In the genomic region with DNA sequence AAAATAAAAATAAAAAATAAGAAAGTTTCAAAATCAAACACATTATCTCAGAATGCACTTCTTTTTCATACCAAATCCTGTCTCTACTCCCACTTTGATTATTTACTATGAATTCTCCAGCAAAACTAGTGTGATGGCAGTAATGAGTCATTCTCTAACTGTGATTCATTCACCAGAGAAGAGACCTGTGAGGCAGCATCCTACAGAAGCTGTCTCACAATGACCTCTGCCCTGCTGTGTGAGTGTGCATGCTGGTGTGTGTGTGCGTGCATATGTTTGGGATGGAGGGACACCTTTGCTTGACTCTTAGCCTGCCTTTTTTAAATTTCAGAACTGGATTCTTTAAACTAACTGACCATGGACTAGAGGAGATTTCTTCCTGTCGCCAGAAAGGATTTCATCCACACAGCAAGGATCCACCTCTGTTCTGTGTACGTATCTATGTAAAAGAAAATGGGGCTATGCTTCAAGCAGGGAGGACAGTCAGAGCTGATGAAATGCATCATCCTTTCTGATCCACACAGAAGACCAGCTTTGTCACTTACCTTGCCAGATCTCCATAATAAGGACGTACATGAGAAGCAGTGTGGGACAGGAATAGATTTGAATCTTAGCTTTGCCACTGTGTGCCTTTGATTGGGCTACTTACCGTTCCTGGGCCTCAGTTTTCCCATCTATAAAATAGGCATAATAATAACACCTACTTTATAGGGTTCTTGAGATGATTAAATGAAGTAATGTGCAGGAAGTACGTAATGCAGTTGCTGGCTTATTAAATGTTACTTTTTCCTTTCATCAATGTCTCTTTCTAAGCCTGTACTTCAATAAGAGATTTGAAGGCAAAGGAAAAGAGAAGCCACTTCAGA, we compare ENCODE assay signal across 11 cellular contexts. TPM values are rescaled to one million over a fixed set of nuclear protein-coding genes. Genes with fewer than 3 reads are reported as not detected.
A peak's percentile ranks its signal among the peaks of the same experiment; 100 is the strongest.
DNase-seq lines count a peak whose midpoint lies in the region; ATAC-seq and TF ChIP-seq lines count a peak whose summit lies in the region.
"Had no signal": no experiment of that assay in that cellular context is flagged by ENCODE, and none has a peak within 500 bp of the region (broad histone marks: within the 10 kb centered on the region; RNA-seq: fewer than 3 reads in every experiment).

No MANE protein-coding gene starts in this region.

- no peak overlapping the region for H4K8ac ChIP-seq in neuronal stem cell (ENCODE audit: low read depth, low read length)

- intact Hi-C loops in HCT116 (cut with micrococcal nuclease), result no loop called here
- intact Hi-C loops in tibial artery (cut with DNase I; ENCODE audit: low total_unique reads), result no loop called here

- no peak overlapping the region for H3K27ac ChIP-seq in HCT116 (ENCODE audit: low read depth, low read length)
- H3K27ac ChIP-seq in tibial artery, result no peak overlapping the region
- H3K27ac ChIP-seq in neuronal stem cell (replicated peaks; ENCODE audit: low read length), result no peak overlapping the region

- no peak overlapping the region for H2BK120ac ChIP-seq in neuronal stem cell (ENCODE audit: low read depth, low read length)

- H3K4me1 Mint-ChIP-seq in T-helper 2 cell treated with Interferon-gamma antibody and Interleukin-4, amounts not matched to agents 5 μg/mL and 100 μg/mL, for 36 hours (ENCODE audit: low read depth), result peaks cover 6% of the 10 kb centered on the region

- peaks cover 0 to 16% of the 10 kb centered on the region in 2 experiments; a peak in 2 of 4 replicates for H3K4me1 ChIP-seq in HCT116 (ENCODE audit: control insufficient read depth in 1 of 2, insufficient read depth in 2 of 2, low read length in 2 of 2)
- H3K4me1 ChIP-seq in tibial artery, result no peaks in the 10 kb centered on the region
- H3K4me1 ChIP-seq in neuronal stem cell (ENCODE audit: control insufficient read depth in 2 of 2, insufficient read depth in 1 of 2, low read depth in 1 of 2, low read length in 2 of 2), result no peaks in the 10 kb centered on the region

- TF ChIP-seq RAD21 in HCT116 (IDR thresholded peaks at IDR 0.05; ENCODE audit: low read depth), result no peak

- TF ChIP-seq POLR2A in HCT116 (IDR thresholded peaks at IDR 0.05; ENCODE audit: borderline replicate concordance, extremely low read depth, insufficient read depth, insufficient read length), result no peak

- peaks cover 15 to 34% of the 10 kb centered on the region in 2 experiments for H3K36me3 ChIP-seq in HCT116 (ENCODE audit: control insufficient read depth in 1 of 2, insufficient read depth in 2 of 2, low read length in 2 of 2)
- peaks cover 77 to 94% (median 82%) of the 10 kb centered on the region in 3 donors for H3K36me3 ChIP-seq in tibial artery
- peaks cover 34 to 90% of the 10 kb centered on the region in 2 donors for H3K36me3 ChIP-seq in neuronal stem cell (replicated peaks in 1 of 2; ENCODE audit: control insufficient read depth in 2 of 2, insufficient read depth in 2 of 2, low read length in 2 of 2)

- H3K4ac ChIP-seq in neuronal stem cell (ENCODE audit: low read length), result no peak overlapping the region

- H2BK5ac ChIP-seq in neuronal stem cell (ENCODE audit: low read length), result no peak overlapping the region

- no peak overlapping the region for H3K14ac ChIP-seq in neuronal stem cell (ENCODE audit: low read length)

- no peak overlapping the region for H2BK12ac ChIP-seq in neuronal stem cell (ENCODE audit: low read length)

- no peak overlapping the region for H3K27ac Mint-ChIP-seq in T-helper 2 cell treated with Interferon-gamma antibody and Interleukin-4, amounts not matched to agents 5 μg/mL and 100 μg/mL, for 36 hours
- H3K27ac Mint-ChIP-seq: type B pancreatic cell had no signal

- H3K9ac ChIP-seq in HCT116 (ENCODE audit: low read length) (no peak overlapping the region), neuronal stem cell (ENCODE audit: low read depth, low read length, poor library complexity) (no peak overlapping the region)

- DNase-seq in HCT116 (ENCODE audit: low read depth, low spot score), result peak; percentile 37
- DNase-seq in T-helper 2 cell treated with Interferon-gamma antibody and Interleukin-4, amounts not matched to agents 5 μg/mL and 100 μg/mL, for 36 hours (ENCODE audit: low spot score), result peak; percentile 60
- DNase-seq in epithelial cell of esophagus (ENCODE audit: low read depth), result peak; percentile 88
- DNase-seq in stimulated activated CD4-positive, alpha-beta T cell treated with anti-CD3 and anti-CD28 coated beads, Interleukin-2, amount 100 ng/mL, for 48 hours, result peak; percentile 32 to 37
- no peak for DNase-seq in tibial artery
- DNase-seq in neuronal stem cell (ENCODE audit: low spot score), result no peak
- no peak for DNase-seq in NCI-H82 (lab: John Stamatoyannopoulos, UW)
- DNase-seq in germinal center (ENCODE audit: low spot score), result no peak

- no peak overlapping the region for H3K18ac ChIP-seq in neuronal stem cell (ENCODE audit: low read length)

- H2AK5ac ChIP-seq in neuronal stem cell (ENCODE audit: low read depth, low read length), result no peak overlapping the region

- no peaks in the 10 kb centered on the region for H3K27me3 Mint-ChIP-seq in T-helper 2 cell treated with Interferon-gamma antibody and Interleukin-4, amounts not matched to agents 5 μg/mL and 100 μg/mL, for 36 hours (ENCODE audit: low read depth)
- H3K27me3 Mint-ChIP-seq: naive thymus-derived CD4-positive, alpha-beta T cell; type B pancreatic cell had no signal

- peak overlapping the region; percentile 18; the same call in 1 of the 2 replicates for H3K4me2 ChIP-seq in HCT116 (ENCODE audit: low read length)
- no peak overlapping the region for H3K4me2 ChIP-seq in neuronal stem cell (ENCODE audit: insufficient read depth, low read length, poor library complexity, severe bottlenecking)

- no TSS peak for BruUV-seq in HCT116 (replicated peaks; lab: Mats Ljungman, UMichigan)

- RAD21 ChIA-PET in HCT116 (lab: Charles Lee; ENCODE audit: low non-redundant PET in 1 of 2, low total read pairs in 2 of 2, uncharacterized antibody in 2 of 2, unreplicated experiment in 2 of 2), result no interaction called here

- H3K9me2 ChIP-seq in HCT116 (ENCODE audit: insufficient read depth), result no peaks in the 10 kb centered on the region

- H3K79me2 ChIP-seq in HCT116 (ENCODE audit: insufficient read depth, low read length), result no peaks in the 10 kb centered on the region

- CTCF ChIA-PET in HCT116 (lab: Charles Lee), result no interaction called here

- no peak overlapping the region for H3K4me3 ChIP-seq in HCT116 (replicated peaks in 1 of 2; ENCODE audit: low read depth in 1 of 2, low read length in 2 of 2)
- H3K4me3 ChIP-seq in epithelial cell of esophagus (ENCODE audit: low read length), result no peak overlapping the region
- H3K4me3 ChIP-seq in tibial artery, result no peak overlapping the region
- H3K4me3 ChIP-seq in neuronal stem cell (ENCODE audit: low read length in 2 of 2), result no peak overlapping the region

- peaks cover 70% of the 10 kb centered on the region for H3K36me3 Mint-ChIP-seq in T-helper 2 cell treated with Interferon-gamma antibody and Interleukin-4, amounts not matched to agents 5 μg/mL and 100 μg/mL, for 36 hours (ENCODE audit: low read depth)

- no peaks in the 10 kb centered on the region for H3K9me3 ChIP-seq in HCT116 (ENCODE audit: control insufficient read depth in 1 of 2, insufficient read depth in 1 of 2, low read depth in 1 of 2, low read length in 2 of 2)
- H3K9me3 ChIP-seq in tibial artery, result no peaks in the 10 kb centered on the region
- H3K9me3 ChIP-seq in neuronal stem cell (replicated peaks in 1 of 2; ENCODE audit: control insufficient read depth in 2 of 2, insufficient read depth in 1 of 2, low read depth in 1 of 2, low read length in 2 of 2), result no peaks in the 10 kb centered on the region

- ATAC-seq in HCT116, result peak; percentile 85
- ATAC-seq: naive thymus-derived CD4-positive, alpha-beta T cell had no signal

- WGBS in neuronal stem cell (ENCODE audit: extremely low coverage in 2 of 2, insufficient read length in 2 of 2, insufficient replicate concordance in 1 of 2), 2 donors, result no CpG with 5 or more reads among the region's 6 CpGs

- H4K91ac ChIP-seq in neuronal stem cell (ENCODE audit: low read depth, low read length, poor library complexity), result no peak overlapping the region

- H2AFZ ChIP-seq in HCT116 (ENCODE audit: low read depth, low read length, poor library complexity, severe bottlenecking), result no peak overlapping the region
- H2AFZ ChIP-seq in neuronal stem cell (ENCODE audit: low read length), result no peak overlapping the region

- H3K79me1 ChIP-seq in neuronal stem cell (ENCODE audit: low read depth, low read length), result no peaks in the 10 kb centered on the region

- H3K23ac ChIP-seq in neuronal stem cell (ENCODE audit: low read depth, low read length, poor library complexity), result no peak overlapping the region

- POLR2A ChIA-PET in HCT116 (lab: Charles Lee), result no interaction called here

- no peaks in the 10 kb centered on the region for H3K9me3 Mint-ChIP-seq in T-helper 2 cell treated with Interferon-gamma antibody and Interleukin-4, amounts not matched to agents 5 μg/mL and 100 μg/mL, for 36 hours
- H3K9me3 Mint-ChIP-seq: naive thymus-derived CD4-positive, alpha-beta T cell; type B pancreatic cell had no signal

- no peaks in the 10 kb centered on the region for H4K20me1 ChIP-seq in HCT116 (ENCODE audit: insufficient read depth)

- H2BK15ac ChIP-seq in neuronal stem cell (ENCODE audit: low read length), result no peak overlapping the region

- H3K27me3 ChIP-seq in HCT116 (ENCODE audit: insufficient read depth, low read length), result no peaks in the 10 kb centered on the region
- no peaks in the 10 kb centered on the region for H3K27me3 ChIP-seq in tibial artery
- H3K27me3 ChIP-seq in neuronal stem cell (ENCODE audit: control insufficient read depth in 3 of 3, insufficient read depth in 3 of 3, low read depth in 1 of 3, low read length in 3 of 3), result no peaks in the 10 kb centered on the region

- TF ChIP-seq CTCF in HCT116 (IDR thresholded peaks at IDR 0.05 in 2 of 3, conservative IDR thresholded peaks at IDR 0.05 in 1 of 3; ENCODE audit: borderline replicate concordance in 1 of 3, insufficient read depth in 1 of 3, low read depth in 2 of 3, low read length in 2 of 3) (no peak), epithelial cell of esophagus (IDR thresholded peaks at IDR 0.05; ENCODE audit: insufficient read depth, low read depth, low read length, missing control alignments) (no peak), tibial artery (IDR thresholded peaks at IDR 0.05) (no peak)

- H3K4me3 Mint-ChIP-seq in T-helper 2 cell treated with Interferon-gamma antibody and Interleukin-4, amounts not matched to agents 5 μg/mL and 100 μg/mL, for 36 hours, result no peak overlapping the region
- H3K4me3 Mint-ChIP-seq: naive thymus-derived CD4-positive, alpha-beta T cell; type B pancreatic cell had no signal

TF ChIP-seq in HCT116, 20 proteins besides CTCF, POLR2A, EP300 and RAD21 (continues in another document):
- peak; percentile 70 for TF ChIP-seq JUND (IDR thresholded peaks at IDR 0.05)
- TF ChIP-seq SP1 (IDR thresholded peaks at IDR 0.05; ENCODE audit: low read depth), result 0 out of 2 replicates have a peak, but pooled peaks have one; percentile 15
- no peak for TF ChIP-seq SRF (IDR thresholded peaks at IDR 0.05; ENCODE audit: low read depth)

RNA-seq across cellular contexts. Expression of a gene that starts 31.2 kb away (rescaled TPM):
- 45.2 TPM for total RNA-seq in HCT116 (2021; ENCODE audit: unreplicated experiment)
- polyA plus RNA-seq in HCT116 (2012), result 32.8 and 39.5 TPM in 2 replicates
- 53.2 TPM for polyA plus RNA-seq in neuronal stem cell (2013, experiment 1 of 2)
- polyA plus RNA-seq in neuronal stem cell (2013, experiment 2 of 2), result 52.9 TPM

RNA-seq across cellular contexts. Expression of a gene that starts 32.9 kb away (rescaled TPM):
- 0.89 TPM for total RNA-seq in HCT116 (2021; ENCODE audit: unreplicated experiment)
- polyA plus RNA-seq in HCT116 (2012), result 0.05 TPM in 1 of 2 replicates, not detected in the other
- 0.77 TPM for polyA plus RNA-seq in neuronal stem cell (2013, experiment 1 of 2)
- 0.73 TPM for polyA plus RNA-seq in neuronal stem cell (2013, experiment 2 of 2)
- total RNA-seq: naive thymus-derived CD4-positive, alpha-beta T cell; OCI-LY7 had no signal
- polyA plus RNA-seq: naive thymus-derived CD4-positive, alpha-beta T cell had no signal

Comparison
In these comparisons a context has a peak if more than half of its experiments do, and no peak if none do; other contexts are left out.
1. DNase-seq: peak in HCT116 (single experiment), T-helper 2 cell treated with Interferon-gamma antibody and Interleukin-4, amounts not matched to agents 5 μg/mL and 100 μg/mL, for 36 hours (single experiment), epithelial cell of esophagus (single experiment) and stimulated activated CD4-positive, alpha-beta T cell treated with anti-CD3 and anti-CD28 coated beads, Interleukin-2, amount 100 ng/mL, for 48 hours (2 of 2); none in tibial artery (0 of 2), neuronal stem cell (single experiment), NCI-H82 (single experiment) and germinal center (single experiment).